ENCODE assay signal across 8 cellular contexts in genomic region chr4:89753601-89754066, GRCh38.
A peak's percentile ranks its signal among the peaks of the same experiment; 100 is the strongest.
DNase-seq lines count a peak whose midpoint lies in the region; ATAC-seq and TF ChIP-seq lines count a peak whose summit lies in the region.

No MANE protein-coding gene starts in this region.

- BruUV-seq in MCF 10A (replicated peaks; lab: Mats Ljungman, UMichigan), result no TSS peak

- TF ChIP-seq CTCF in MCF 10A (IDR thresholded peaks at IDR 0.05; ENCODE audit: unreplicated experiment), result no peak
- no peak for TF ChIP-seq CTCF in lung (IDR thresholded peaks at IDR 0.05; ENCODE audit: control extremely low read depth, extremely low read depth)

- DNase-seq in A172 (ENCODE audit: low spot score) (peak; percentile 95), HT1080 (ENCODE audit: low read depth) (peak; percentile 92), MCF 10A (ENCODE audit: unreplicated experiment) (peak; percentile 94), lung (ENCODE audit: low spot score) (no peak), NCI-H1105 treated with DMSO at 0.1 percent for 48 hours (lab: John Stamatoyannopoulos, UW) (no peak), SIG-M5 (lab: John Stamatoyannopoulos, UW) (no peak)

- H3K36me3 ChIP-seq in lung (ENCODE audit: control insufficient read depth in 2 of 2, insufficient read depth in 2 of 2, low read length in 2 of 2), result no peaks in the 10 kb centered on the region

- peaks cover 23% of the 10 kb centered on the region for H3K4me1 Mint-ChIP-seq in MCF 10A (ENCODE audit: insufficient read depth, unreplicated experiment)

- CTCF ChIA-PET in MCF 10A (lab: Yijun Ruan, JAX), result interaction anchor here (1.4 kb wide), 1 partner anchor 527 kb away, joined by 4 read pairs; no protein-coding TSS in a partner anchor

- ATAC-seq in lung (ENCODE audit: insufficient read depth, low FRiP score) (peak; percentile 53), GM21528 (IDR thresholded peaks at IDR 0.05; ENCODE audit: low FRiP score, unreplicated experiment) (no peak), GM19397 (IDR thresholded peaks at IDR 0.05; ENCODE audit: unreplicated experiment) (no peak)

- peak overlapping the region; percentile 52 for H3K4me3 Mint-ChIP-seq in MCF 10A (ENCODE audit: unreplicated experiment)

- 48 to 70% methylated on average over 5 of the region's 5 CpGs for WGBS in lung, 2 donors

- H3K9me3 Mint-ChIP-seq in MCF 10A (ENCODE audit: unreplicated experiment), result no peaks in the 10 kb centered on the region

- H3K27ac ChIP-seq in lung (ENCODE audit: low read depth in 1 of 2, low read length in 1 of 2), result peak overlapping the region in 1 of 2 donors; percentile 67

- no peaks in the 10 kb centered on the region for H3K27me3 ChIP-seq in lung (ENCODE audit: control insufficient read depth, insufficient read depth)

- peaks cover 0 to 7% of the 10 kb centered on the region in 2 donors for H3K4me1 ChIP-seq in lung (ENCODE audit: control insufficient read depth in 2 of 2, insufficient read depth in 2 of 2, low read length in 2 of 2)

- no peak overlapping the region for H3K4me3 ChIP-seq in lung

- peak overlapping the region; percentile 85 for H3K27ac Mint-ChIP-seq in MCF 10A (ENCODE audit: low read depth, unreplicated experiment)

- intact Hi-C loops in MCF 10A (cut with micrococcal nuclease), result loop anchor here (1.0 to 2.0 kb wide), 3 partner anchors 72 to 92 kb away; partner anchors contain the start of gene SNCA

- peaks cover 11% of the 10 kb centered on the region for H3K36me3 Mint-ChIP-seq in MCF 10A (ENCODE audit: insufficient read depth, unreplicated experiment)

- POLR2A ChIA-PET in MCF 10A (lab: Yijun Ruan, JAX), result interaction anchor here (1.0 to 3.3 kb wide), 14 partner anchors 16 to 157 kb away, joined by 3 to 21 read pairs (median 5); no protein-coding TSS in a partner anchor

- H3K27me3 Mint-ChIP-seq in MCF 10A (ENCODE audit: insufficient read depth, unreplicated experiment), result no peaks in the 10 kb centered on the region

- H3K9me3 ChIP-seq in lung (ENCODE audit: control insufficient read depth in 2 of 2, insufficient read depth in 1 of 2, low read length in 1 of 2), result no peaks in the 10 kb centered on the region

Comparison
In these comparisons a context has a peak if more than half of its experiments do, and no peak if none do; other contexts are left out.
1. DNase-seq: peak in A172 (single experiment), HT1080 (single experiment) and MCF 10A (single experiment); none in lung (single experiment), NCI-H1105 treated with DMSO at 0.1 percent for 48 hours (single experiment) and SIG-M5 (single experiment).